In the genomic region with DNA sequence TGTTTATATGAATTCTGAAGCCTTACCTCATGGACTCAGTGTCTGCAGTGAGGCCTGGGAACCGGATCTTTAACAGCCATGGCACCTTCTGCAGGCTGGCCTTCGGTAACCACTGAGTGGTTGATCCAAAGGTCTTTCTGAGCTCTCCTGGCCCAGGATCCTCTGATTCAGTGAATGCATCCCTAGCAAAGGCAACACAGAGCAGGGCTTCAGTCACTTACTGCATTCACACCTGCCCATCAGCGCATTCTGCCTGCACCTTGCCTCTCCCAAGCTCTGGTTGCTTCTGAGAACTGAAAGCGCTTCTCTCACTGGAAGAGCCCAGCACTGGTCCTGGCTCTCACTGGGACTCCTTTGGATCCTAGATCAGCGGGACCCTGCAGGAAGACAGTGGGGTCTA, we compare ENCODE assay signal across 19 cellular contexts. TPM values are rescaled to one million over a fixed set of nuclear protein-coding genes. Genes with fewer than 3 reads are reported as not detected.
DNase-seq lines count a peak whose midpoint lies in the region; ATAC-seq, FAIRE-seq and TF ChIP-seq lines count a peak whose summit lies in the region.
"Had no signal": no experiment of that assay in that cellular context is flagged by ENCODE, and none has a peak within 500 bp of the region (broad histone marks: within the 10 kb centered on the region; RNA-seq: fewer than 3 reads in every experiment).

No MANE protein-coding gene starts in this region.

- no peaks in the 10 kb centered on the region for H3K79me2 ChIP-seq in HepG2 (ENCODE audit: insufficient read depth, low read length)

- WGBS in HepG2 (ENCODE audit: low lambda C conversion rate): 52% methylated on average over 5 of the region's 5 CpGs
- 100% methylated on average over 2 of the region's 5 CpGs for WGBS in right lobe of liver (ENCODE audit: insufficient coverage, low coverage, low lambda C conversion rate, missing lambda C conversion rate)
- 84 to 92% (median 87%) methylated on average over 5 of the region's 5 CpGs for WGBS in stomach, 5 donors

- no peaks in the 10 kb centered on the region for H4K20me1 ChIP-seq in HepG2 (ENCODE audit: insufficient read depth, low read length)

- POLR2A ChIA-PET in HepG2 (lab: Yijun Ruan, JAX): interaction anchor here (1.2 to 1.4 kb wide), 2 partner anchors 14 to 16 kb away, joined by 3 read pairs; no protein-coding TSS in a partner anchor

- CTCF ChIA-PET in HepG2 (lab: Yijun Ruan, JAX; ENCODE audit: low intra/inter-chr PET ratio, low total read pairs): no interaction called here

- in situ Hi-C loops in HepG2 (cut with HindIII; ENCODE audit: extremely low pct_ligation_motif_present, low pct_unique_long_range_greater_than_20kb): no loop called here

- no peak overlapping the region for H3K4me2 ChIP-seq in HepG2 (ENCODE audit: low read depth, low read length)

- TF ChIP-seq EP300 in HepG2 (IDR thresholded peaks at IDR 0.05; ENCODE audit: low read depth in 2 of 2, low read length in 2 of 2): no peak
- no peak for TF ChIP-seq EP300 in HepG2 (CRISPR knock-in tag; IDR thresholded peaks at IDR 0.05; ENCODE audit: borderline replicate concordance)
- no peak for TF ChIP-seq EP300 in stomach (IDR thresholded peaks at IDR 0.05)

- H3K36me3 ChIP-seq in HepG2 (replicated peaks in 1 of 2; ENCODE audit: control insufficient read depth in 1 of 2, insufficient read depth in 2 of 2, low read length in 2 of 2): no peaks in the 10 kb centered on the region
- no peaks in the 10 kb centered on the region for H3K36me3 ChIP-seq in right lobe of liver
- no peaks in the 10 kb centered on the region for H3K36me3 ChIP-seq in stomach

- H3K9me3 ChIP-seq in HepG2 (ENCODE audit: low read length) (no peaks in the 10 kb centered on the region), right lobe of liver (no peaks in the 10 kb centered on the region), stomach (no peaks in the 10 kb centered on the region)

- H3K27ac ChIP-seq in HepG2 (ENCODE audit: extremely low read length, insufficient read depth, low read length) (no peak overlapping the region), right lobe of liver (no peak overlapping the region), stomach (peak overlapping the region in 4 of 5 donors; percentile 8 to 73 (median 62))
- H3K27ac ChIP-seq: GM23248 had no signal

- BruUV-seq in HepG2 (replicated peaks; lab: Mats Ljungman, UMichigan): no TSS peak

- H3K27me3 ChIP-seq in HepG2 (ENCODE audit: control insufficient read depth in 1 of 2, insufficient read depth in 2 of 2, low read length in 2 of 2): peaks cover 0 to 4% of the 10 kb centered on the region in 2 experiments; a peak in 1 of 5 replicates
- no peaks in the 10 kb centered on the region for H3K27me3 ChIP-seq in right lobe of liver
- H3K27me3 ChIP-seq in stomach: no peaks in the 10 kb centered on the region

- FAIRE-seq in HepG2 (lab: Jason Lieb, UNC): no peak
- FAIRE-seq: A204.1, HTR-8/SVneo had no signal

- intact Hi-C loops in HepG2 (cut with micrococcal nuclease; ENCODE audit: unreplicated experiment) (no loop called here), right lobe of liver (cut with DNase I) (no loop called here), stomach (cut with DNase I; ENCODE audit: low total_unique reads) (no loop called here)

- H3K4me3 ChIP-seq in HepG2 (replicated peaks in 1 of 3; ENCODE audit: insufficient read depth in 1 of 3, low read depth in 2 of 3, low read length in 3 of 3) (no peak overlapping the region), right lobe of liver (no peak overlapping the region), stomach (no peak overlapping the region)
- H3K4me3 ChIP-seq: GM23248 had no signal

- DNase-seq in HepG2 (ENCODE audit: low spot score) (no peak), right lobe of liver (no peak), islet precursor cell (peak; percentile 35), stomach (no peak), midbrain (lab: John Stamatoyannopoulos, UW) (no peak), NCI-H226 (no peak)
- DNase-seq: C1 segment of cervical spinal cord, DMS153, GM23248, NCI-H146, NCI-H2081 treated with DMSO at 0.1 percent for 48 hours, NCI-H345, NCI-H526 treated with DMSO at 0.1 percent for 48 hours, RPMI8226 had no signal

- no peak for TF ChIP-seq RAD21 in HepG2 (CRISPR knock-in tag; IDR thresholded peaks at IDR 0.05)

- TF ChIP-seq POLR2A in HepG2 (IDR thresholded peaks at IDR 0.05; ENCODE audit: insufficient read depth in 1 of 2, low read depth in 2 of 2, low read length in 2 of 2) (no peak), right lobe of liver (IDR thresholded peaks at IDR 0.05) (no peak), stomach (IDR thresholded peaks at IDR 0.05) (no peak)

- TF ChIP-seq CTCF in HepG2 (CRISPR knock-in tag; IDR thresholded peaks at IDR 0.05): no peak
- no peak for TF ChIP-seq CTCF in right lobe of liver (IDR thresholded peaks at IDR 0.05)
- no peak for TF ChIP-seq CTCF in stomach (IDR thresholded peaks at IDR 0.05)

- no peak overlapping the region for H2AFZ ChIP-seq in HepG2 (ENCODE audit: low read length)
- H2AFZ ChIP-seq: GM23248 had no signal

- no peak overlapping the region for H3K9ac ChIP-seq in HepG2 (ENCODE audit: insufficient read depth, low read depth, low read length)
- H3K9ac ChIP-seq: GM23248 had no signal

- ATAC-seq in HepG2 (no peak; the same call in 2 of the 3 replicates), right lobe of liver (no peak), HG02885 (IDR thresholded peaks at IDR 0.05; ENCODE audit: poor library complexity, unreplicated experiment) (no peak), GM21360 (IDR thresholded peaks at IDR 0.05; ENCODE audit: unreplicated experiment) (no peak)

- H3K4me1 ChIP-seq in HepG2 (ENCODE audit: insufficient read depth, low read length): peaks cover 11% of the 10 kb centered on the region
- H3K4me1 ChIP-seq in right lobe of liver: no peaks in the 10 kb centered on the region
- peaks cover 0 to 28% (median 4%) of the 10 kb centered on the region in 4 donors for H3K4me1 ChIP-seq in stomach

RNA-seq across cellular contexts. Expression of a gene that starts 8.4 kb away (rescaled TPM):
- total RNA-seq in HepG2 (2016; rRNA removed; fragmentation: Illumina TruSeq; extraction: Trizol) (0.07 TPM in 1 of 2 replicates, not detected in the other), right lobe of liver (not detected), stomach (not detected)
- total RNA-seq in HepG2 (2016; cell fraction: cytosol; rRNA removed; fragmentation: Illumina TruSeq; extraction: Trizol; ENCODE audit: low read depth): not detected in 2 replicates
- not detected in 2 replicates for total RNA-seq in HepG2 (2016; cell fraction: insoluble cytoplasmic fraction; rRNA removed; fragmentation: Illumina TruSeq; extraction: Trizol)
- total RNA-seq in HepG2 (2016; cell fraction: membrane; rRNA removed; fragmentation: Illumina TruSeq; extraction: Trizol): not detected in 2 replicates
- total RNA-seq in HepG2 (2016; cell fraction: nucleus; rRNA removed; fragmentation: Illumina TruSeq; extraction: Trizol): not detected in 2 replicates
- polyA plus RNA-seq in HepG2 (2011; rRNA removed) (not detected in 2 replicates), stomach (not detected)
- not detected in 2 replicates for polyA plus RNA-seq in HepG2 (2011; cell fraction: cytosol; rRNA removed)
- not detected in 2 replicates for polyA plus RNA-seq in HepG2 (2011; cell fraction: nucleus; rRNA removed)
- not detected in 2 replicates for polyA plus RNA-seq in HepG2 (2012)
- polyA plus RNA-seq in HepG2 (2016; cell fraction: cytosol; fragmentation: Illumina TruSeq; extraction: Trizol; ENCODE audit: low read depth): not detected in 2 replicates
- polyA plus RNA-seq in HepG2 (2016; cell fraction: insoluble cytoplasmic fraction; fragmentation: Illumina TruSeq; extraction: Trizol; ENCODE audit: low read depth): not detected in 2 replicates
- not detected in 2 replicates for polyA plus RNA-seq in HepG2 (2016; cell fraction: membrane; fragmentation: Illumina TruSeq; extraction: Trizol; ENCODE audit: low read depth)
- not detected in 2 replicates for polyA plus RNA-seq in HepG2 (2016; cell fraction: nucleus; fragmentation: Illumina TruSeq; extraction: Trizol; ENCODE audit: insufficient read depth, low read depth)
- not detected in 2 replicates for polyA minus RNA-seq in HepG2 (2011; rRNA and poly(A)+ RNA removed; ENCODE audit: low replicate concordance)
- polyA minus RNA-seq in HepG2 (2011; cell fraction: cytosol; rRNA and poly(A)+ RNA removed): not detected in 2 replicates
- 0.25 TPM in 1 of 2 replicates, not detected in the other for polyA minus RNA-seq in HepG2 (2011; cell fraction: nucleus; rRNA and poly(A)+ RNA removed)
- total RNA-seq: GM23248, OCI-LY7 had no signal
- polyA plus RNA-seq: GM23248 had no signal

RNA-seq across cellular contexts. Expression of a gene that starts 23.6 kb away (rescaled TPM):
- total RNA-seq in HepG2 (2016; rRNA removed; fragmentation: Illumina TruSeq; extraction: Trizol): 300 and 690 TPM in 2 replicates
- total RNA-seq in HepG2 (2016; cell fraction: cytosol; rRNA removed; fragmentation: Illumina TruSeq; extraction: Trizol; ENCODE audit: low read depth): 306 and 400 TPM in 2 replicates
- 277 and 657 TPM in 2 replicates for total RNA-seq in HepG2 (2016; cell fraction: insoluble cytoplasmic fraction; rRNA removed; fragmentation: Illumina TruSeq; extraction: Trizol)
- total RNA-seq in HepG2 (2016; cell fraction: membrane; rRNA removed; fragmentation: Illumina TruSeq; extraction: Trizol): 267 and 341 TPM in 2 replicates
- total RNA-seq in HepG2 (2016; cell fraction: nucleus; rRNA removed; fragmentation: Illumina TruSeq; extraction: Trizol): 478 and 575 TPM in 2 replicates
- 1,005 and 1,077 TPM in 2 replicates for polyA plus RNA-seq in HepG2 (2011; rRNA removed)
- polyA plus RNA-seq in HepG2 (2011; cell fraction: cytosol; rRNA removed): 827 and 1,616 TPM in 2 replicates
- 530 and 563 TPM in 2 replicates for polyA plus RNA-seq in HepG2 (2011; cell fraction: nucleus; rRNA removed)
- 560 and 584 TPM in 2 replicates for polyA plus RNA-seq in HepG2 (2012)
- 569 and 650 TPM in 2 replicates for polyA plus RNA-seq in HepG2 (2016; cell fraction: cytosol; fragmentation: Illumina TruSeq; extraction: Trizol; ENCODE audit: low read depth)
- 435 and 510 TPM in 2 replicates for polyA plus RNA-seq in HepG2 (2016; cell fraction: insoluble cytoplasmic fraction; fragmentation: Illumina TruSeq; extraction: Trizol; ENCODE audit: low read depth)
- 388 and 429 TPM in 2 replicates for polyA plus RNA-seq in HepG2 (2016; cell fraction: membrane; fragmentation: Illumina TruSeq; extraction: Trizol; ENCODE audit: low read depth)
- polyA plus RNA-seq in HepG2 (2016; cell fraction: nucleus; fragmentation: Illumina TruSeq; extraction: Trizol; ENCODE audit: insufficient read depth, low read depth): 1,429 and 1,592 TPM in 2 replicates
- 60.4 and 1,528 TPM in 2 replicates for polyA minus RNA-seq in HepG2 (2011; rRNA and poly(A)+ RNA removed; ENCODE audit: low replicate concordance)
- polyA minus RNA-seq in HepG2 (2011; cell fraction: cytosol; rRNA and poly(A)+ RNA removed): 688 and 730 TPM in 2 replicates
- 130 and 153 TPM in 2 replicates for polyA minus RNA-seq in HepG2 (2011; cell fraction: nucleus; rRNA and poly(A)+ RNA removed)
- 1,000 to 10,000 TPM in 1 of 6 experiments, 100 to 1,000 TPM in 5; 504 to 1,394 (median 638) TPM for total RNA-seq in right lobe of liver
- total RNA-seq in stomach: 1,000 to 10,000 TPM in 1 of 5 donors, 100 to 1,000 TPM in 4; 231 to 2,024 (median 730) TPM
- polyA plus RNA-seq in stomach: 100 to 1,000 TPM; 355 to 952 (median 410) TPM
- total RNA-seq: OCI-LY7 had no signal

RNA-seq across cellular contexts. Expression of a gene that starts 45.9 kb away (rescaled TPM):
- total RNA-seq in HepG2 (2016; rRNA removed; fragmentation: Illumina TruSeq; extraction: Trizol): 0.15 TPM in 1 of 2 replicates, not detected in the other
- not detected in 2 replicates for total RNA-seq in HepG2 (2016; cell fraction: cytosol; rRNA removed; fragmentation: Illumina TruSeq; extraction: Trizol; ENCODE audit: low read depth)
- not detected in 2 replicates for total RNA-seq in HepG2 (2016; cell fraction: insoluble cytoplasmic fraction; rRNA removed; fragmentation: Illumina TruSeq; extraction: Trizol)
- not detected in 2 replicates for total RNA-seq in HepG2 (2016; cell fraction: membrane; rRNA removed; fragmentation: Illumina TruSeq; extraction: Trizol)
- not detected in 2 replicates for total RNA-seq in HepG2 (2016; cell fraction: nucleus; rRNA removed; fragmentation: Illumina TruSeq; extraction: Trizol)
- not detected in 2 replicates for polyA plus RNA-seq in HepG2 (2011; rRNA removed)
- not detected in 2 replicates for polyA plus RNA-seq in HepG2 (2011; cell fraction: cytosol; rRNA removed)
- polyA plus RNA-seq in HepG2 (2011; cell fraction: nucleus; rRNA removed): not detected in 2 replicates
- not detected in 2 replicates for polyA plus RNA-seq in HepG2 (2012)
- polyA plus RNA-seq in HepG2 (2016; cell fraction: cytosol; fragmentation: Illumina TruSeq; extraction: Trizol; ENCODE audit: low read depth): not detected in 2 replicates
- not detected in 2 replicates for polyA plus RNA-seq in HepG2 (2016; cell fraction: insoluble cytoplasmic fraction; fragmentation: Illumina TruSeq; extraction: Trizol; ENCODE audit: low read depth)
- polyA plus RNA-seq in HepG2 (2016; cell fraction: membrane; fragmentation: Illumina TruSeq; extraction: Trizol; ENCODE audit: low read depth): not detected in 2 replicates
- not detected in 2 replicates for polyA plus RNA-seq in HepG2 (2016; cell fraction: nucleus; fragmentation: Illumina TruSeq; extraction: Trizol; ENCODE audit: insufficient read depth, low read depth)
- not detected in 2 replicates for polyA minus RNA-seq in HepG2 (2011; rRNA and poly(A)+ RNA removed; ENCODE audit: low replicate concordance)
- not detected in 2 replicates for polyA minus RNA-seq in HepG2 (2011; cell fraction: cytosol; rRNA and poly(A)+ RNA removed)
- not detected in 2 replicates for polyA minus RNA-seq in HepG2 (2011; cell fraction: nucleus; rRNA and poly(A)+ RNA removed)
- total RNA-seq in right lobe of liver: not detected
- total RNA-seq in stomach: not detected
- polyA plus RNA-seq in stomach: not detected
- total RNA-seq: GM23248, OCI-LY7 had no signal
- polyA plus RNA-seq: GM23248 had no signal

Comparison
In these comparisons a context has a peak if more than half of its experiments do, and no peak if none do; other contexts are left out.
1. H3K27ac ChIP-seq: peak in stomach (4 of 5); none in HepG2 (single experiment) and right lobe of liver (0 of 3).